In the genomic region with DNA sequence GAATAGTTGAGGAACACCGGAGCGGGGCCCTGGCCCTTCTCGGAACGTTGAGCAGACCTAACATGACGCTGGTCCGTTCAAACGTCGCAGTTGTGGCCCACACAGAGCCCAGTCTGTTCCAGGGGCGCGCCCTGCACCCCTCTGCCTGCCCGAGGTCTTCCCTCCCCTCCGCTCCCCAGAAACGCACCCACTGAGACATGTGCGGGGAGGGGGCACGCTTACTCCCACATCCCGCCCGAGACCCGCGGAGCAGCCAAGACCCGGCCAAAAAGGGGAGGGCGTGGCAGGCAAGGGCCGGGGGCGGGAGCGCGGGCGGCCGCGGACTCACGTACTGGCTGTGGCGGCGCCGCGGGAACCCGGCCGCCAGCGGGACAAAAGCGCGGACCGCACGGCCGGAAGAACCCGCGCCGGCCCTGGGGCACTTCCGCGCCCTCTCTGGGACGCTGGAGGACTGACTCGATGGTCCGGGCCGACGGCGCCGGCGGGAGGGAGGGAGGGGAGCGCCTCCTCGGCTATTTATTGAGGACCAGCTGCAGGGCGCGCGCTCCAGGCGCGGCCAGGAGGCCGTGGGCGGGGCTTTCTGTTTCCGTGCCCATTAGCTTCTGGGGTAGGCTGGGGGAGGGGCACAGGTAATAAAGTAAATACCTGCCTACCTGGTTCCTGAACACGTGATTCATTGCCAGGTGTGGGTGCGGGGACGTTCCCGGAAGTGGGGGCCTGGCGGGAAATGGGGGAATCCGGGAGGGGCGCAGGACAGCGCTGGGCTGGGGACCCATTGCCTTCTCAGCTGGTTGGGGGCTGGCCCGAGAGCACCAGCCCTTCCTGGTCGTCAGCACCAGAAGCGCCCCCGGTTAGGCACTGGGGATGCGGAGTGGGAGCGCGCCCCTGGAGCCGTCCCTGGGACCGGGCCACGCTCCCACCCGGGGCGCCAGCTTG, we compare ENCODE assay signal across 1 cellular context.
TF ChIP-seq lines count a peak whose summit lies in the region.

A gene (minus strand): TSS at position 390 of the 936 bp plus-strand sequence. CDS start 57 bp downstream, at position 333.

TF ChIP-seq in HEK293, 187 proteins besides CTCF, POLR2A, EP300 and RAD21 (continued from another document and continues in another):
- TF ChIP-seq, protein P1, sequence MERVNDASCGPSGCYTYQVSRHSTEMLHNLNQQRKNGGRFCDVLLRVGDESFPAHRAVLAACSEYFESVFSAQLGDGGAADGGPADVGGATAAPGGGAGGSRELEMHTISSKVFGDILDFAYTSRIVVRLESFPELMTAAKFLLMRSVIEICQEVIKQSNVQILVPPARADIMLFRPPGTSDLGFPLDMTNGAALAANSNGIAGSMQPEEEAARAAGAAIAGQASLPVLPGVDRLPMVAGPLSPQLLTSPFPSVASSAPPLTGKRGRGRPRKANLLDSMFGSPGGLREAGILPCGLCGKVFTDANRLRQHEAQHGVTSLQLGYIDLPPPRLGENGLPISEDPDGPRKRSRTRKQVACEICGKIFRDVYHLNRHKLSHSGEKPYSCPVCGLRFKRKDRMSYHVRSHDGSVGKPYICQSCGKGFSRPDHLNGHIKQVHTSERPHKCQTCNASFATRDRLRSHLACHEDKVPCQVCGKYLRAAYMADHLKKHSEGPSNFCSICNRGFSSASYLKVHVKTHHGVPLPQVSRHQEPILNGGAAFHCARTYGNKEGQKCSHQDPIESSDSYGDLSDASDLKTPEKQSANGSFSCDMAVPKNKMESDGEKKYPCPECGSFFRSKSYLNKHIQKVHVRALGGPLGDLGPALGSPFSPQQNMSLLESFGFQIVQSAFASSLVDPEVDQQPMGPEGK (tag by site-specific recombination; IDR thresholded peaks at IDR 0.05) = peak; percentile 93
- TF ChIP-seq MEIS1 (CRISPR knock-in tag; IDR thresholded peaks at IDR 0.05; ENCODE audit: borderline replicate concordance) (no peak), ZEB2 (tag by site-specific recombination; IDR thresholded peaks at IDR 0.05) (peak; percentile 99), GLIS2 (tag by site-specific recombination; IDR thresholded peaks at IDR 0.05) (peak; percentile 76), ZBTB48 (tag by site-specific recombination; IDR thresholded peaks at IDR 0.05) (peak; percentile 78), ZNF24 (tag by site-specific recombination; IDR thresholded peaks at IDR 0.05) (no peak), ZNF707 (tag by site-specific recombination; IDR thresholded peaks at IDR 0.05) (no peak), REPIN1 (tag by site-specific recombination; IDR thresholded peaks at IDR 0.05; ENCODE audit: low read depth) (no peak), ZNF548 (tag by site-specific recombination; IDR thresholded peaks at IDR 0.05) (no peak), HOXD13 (CRISPR knock-in tag; IDR thresholded peaks at IDR 0.05; ENCODE audit: borderline replicate concordance) (no peak), ZNF248 (tag by site-specific recombination; IDR thresholded peaks at IDR 0.05) (no peak), MYNN (tag by site-specific recombination; IDR thresholded peaks at IDR 0.05; ENCODE audit: borderline replicate concordance) (no peak), ZNF391 (tag by site-specific recombination; IDR thresholded peaks at IDR 0.05; ENCODE audit: borderline replicate concordance, low read depth) (no peak), HOXC10 (CRISPR knock-in tag; IDR thresholded peaks at IDR 0.05) (no peak), ZNF335 (tag by site-specific recombination; conservative IDR thresholded peaks at IDR 0.05) (peak; percentile 90), ZNF777 (tag by site-specific recombination; IDR thresholded peaks at IDR 0.05; ENCODE audit: borderline replicate concordance) (no peak), GLIS1 (tag by site-specific recombination; IDR thresholded peaks at IDR 0.05) (peak; percentile 4; the same call in 1 of the 2 replicates), ZNF16 (tag by site-specific recombination; IDR thresholded peaks at IDR 0.05; ENCODE audit: low read depth) (no peak), KLF9 (tag by site-specific recombination; IDR thresholded peaks at IDR 0.05; ENCODE audit: low read depth) (peak; percentile 96), ZNF555 (tag by site-specific recombination; conservative IDR thresholded peaks at IDR 0.05) (no peak), ZNF521 (tag by site-specific recombination; IDR thresholded peaks at IDR 0.05) (no peak), ZXDB (tag by site-specific recombination; IDR thresholded peaks at IDR 0.05) (peak; percentile 63), ZNF561 (tag by site-specific recombination; IDR thresholded peaks at IDR 0.05; ENCODE audit: borderline replicate concordance) (peak; percentile 17; the same call in 1 of the 2 replicates), ZNF324 (tag by site-specific recombination; IDR thresholded peaks at IDR 0.05) (peak; percentile 27; the same call in 1 of the 2 replicates), OSR2 (tag by site-specific recombination; IDR thresholded peaks at IDR 0.05) (peak; percentile 47; the same call in 1 of the 2 replicates), KLF8 (tag by site-specific recombination; IDR thresholded peaks at IDR 0.05) (peak; percentile 82), ZFP3 (tag by site-specific recombination; IDR thresholded peaks at IDR 0.05; ENCODE audit: low read depth) (no peak), ZNF223 (tag by site-specific recombination; IDR thresholded peaks at IDR 0.05) (no peak), ZNF677 (tag by site-specific recombination; IDR thresholded peaks at IDR 0.05) (no peak), ZNF560 (tag by site-specific recombination; IDR thresholded peaks at IDR 0.05; ENCODE audit: borderline replicate concordance) (peak; percentile 13; the same call in 1 of the 2 replicates), ZNF629 (tag by site-specific recombination; IDR thresholded peaks at IDR 0.05) (peak; percentile 18; the same call in 1 of the 2 replicates), ZNF747 (tag by site-specific recombination; IDR thresholded peaks at IDR 0.05) (no peak), ZNF48 (tag by site-specific recombination; IDR thresholded peaks at IDR 0.05) (no peak)
- TF ChIP-seq, protein P2, sequence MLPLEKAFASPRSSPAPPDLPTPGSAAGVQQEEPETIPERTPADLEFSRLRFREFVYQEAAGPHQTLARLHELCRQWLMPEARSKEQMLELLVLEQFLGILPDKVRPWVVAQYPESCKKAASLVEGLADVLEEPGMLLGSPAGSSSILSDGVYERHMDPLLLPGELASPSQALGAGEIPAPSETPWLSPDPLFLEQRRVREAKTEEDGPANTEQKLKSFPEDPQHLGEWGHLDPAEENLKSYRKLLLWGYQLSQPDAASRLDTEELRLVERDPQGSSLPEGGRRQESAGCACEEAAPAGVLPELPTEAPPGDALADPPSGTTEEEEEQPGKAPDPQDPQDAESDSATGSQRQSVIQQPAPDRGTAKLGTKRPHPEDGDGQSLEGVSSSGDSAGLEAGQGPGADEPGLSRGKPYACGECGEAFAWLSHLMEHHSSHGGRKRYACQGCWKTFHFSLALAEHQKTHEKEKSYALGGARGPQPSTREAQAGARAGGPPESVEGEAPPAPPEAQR (tag by site-specific recombination; IDR thresholded peaks at IDR 0.05) = no peak
- TF ChIP-seq, protein P3, sequence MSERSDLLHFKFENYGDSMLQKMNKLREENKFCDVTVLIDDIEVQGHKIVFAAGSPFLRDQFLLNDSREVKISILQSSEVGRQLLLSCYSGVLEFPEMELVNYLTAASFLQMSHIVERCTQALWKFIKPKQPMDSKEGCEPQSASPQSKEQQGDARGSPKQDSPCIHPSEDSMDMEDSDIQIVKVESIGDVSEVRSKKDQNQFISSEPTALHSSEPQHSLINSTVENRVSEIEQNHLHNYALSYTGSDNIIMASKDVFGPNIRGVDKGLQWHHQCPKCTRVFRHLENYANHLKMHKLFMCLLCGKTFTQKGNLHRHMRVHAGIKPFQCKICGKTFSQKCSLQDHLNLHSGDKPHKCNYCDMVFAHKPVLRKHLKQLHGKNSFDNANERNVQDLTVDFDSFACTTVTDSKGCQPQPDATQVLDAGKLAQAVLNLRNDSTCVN (tag by site-specific recombination; optimal IDR thresholded peaks at IDR 0.05) = peak; percentile 90
- TF ChIP-seq, protein P4, sequence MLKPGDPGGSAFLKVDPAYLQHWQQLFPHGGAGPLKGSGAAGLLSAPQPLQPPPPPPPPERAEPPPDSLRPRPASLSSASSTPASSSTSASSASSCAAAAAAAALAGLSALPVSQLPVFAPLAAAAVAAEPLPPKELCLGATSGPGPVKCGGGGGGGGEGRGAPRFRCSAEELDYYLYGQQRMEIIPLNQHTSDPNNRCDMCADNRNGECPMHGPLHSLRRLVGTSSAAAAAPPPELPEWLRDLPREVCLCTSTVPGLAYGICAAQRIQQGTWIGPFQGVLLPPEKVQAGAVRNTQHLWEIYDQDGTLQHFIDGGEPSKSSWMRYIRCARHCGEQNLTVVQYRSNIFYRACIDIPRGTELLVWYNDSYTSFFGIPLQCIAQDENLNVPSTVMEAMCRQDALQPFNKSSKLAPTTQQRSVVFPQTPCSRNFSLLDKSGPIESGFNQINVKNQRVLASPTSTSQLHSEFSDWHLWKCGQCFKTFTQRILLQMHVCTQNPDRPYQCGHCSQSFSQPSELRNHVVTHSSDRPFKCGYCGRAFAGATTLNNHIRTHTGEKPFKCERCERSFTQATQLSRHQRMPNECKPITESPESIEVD (tag by site-specific recombination; IDR thresholded peaks at IDR 0.05) = no peak
- TF ChIP-seq, protein P5, sequence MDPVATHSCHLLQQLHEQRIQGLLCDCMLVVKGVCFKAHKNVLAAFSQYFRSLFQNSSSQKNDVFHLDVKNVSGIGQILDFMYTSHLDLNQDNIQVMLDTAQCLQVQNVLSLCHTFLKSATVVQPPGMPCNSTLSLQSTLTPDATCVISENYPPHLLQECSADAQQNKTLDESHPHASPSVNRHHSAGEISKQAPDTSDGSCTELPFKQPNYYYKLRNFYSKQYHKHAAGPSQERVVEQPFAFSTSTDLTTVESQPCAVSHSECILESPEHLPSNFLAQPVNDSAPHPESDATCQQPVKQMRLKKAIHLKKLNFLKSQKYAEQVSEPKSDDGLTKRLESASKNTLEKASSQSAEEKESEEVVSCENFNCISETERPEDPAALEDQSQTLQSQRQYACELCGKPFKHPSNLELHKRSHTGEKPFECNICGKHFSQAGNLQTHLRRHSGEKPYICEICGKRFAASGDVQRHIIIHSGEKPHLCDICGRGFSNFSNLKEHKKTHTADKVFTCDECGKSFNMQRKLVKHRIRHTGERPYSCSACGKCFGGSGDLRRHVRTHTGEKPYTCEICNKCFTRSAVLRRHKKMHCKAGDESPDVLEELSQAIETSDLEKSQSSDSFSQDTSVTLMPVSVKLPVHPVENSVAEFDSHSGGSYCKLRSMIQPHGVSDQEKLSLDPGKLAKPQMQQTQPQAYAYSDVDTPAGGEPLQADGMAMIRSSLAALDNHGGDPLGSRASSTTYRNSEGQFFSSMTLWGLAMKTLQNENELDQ (tag by site-specific recombination; IDR thresholded peaks at IDR 0.05; ENCODE audit: low read depth) = no peak
- TF ChIP-seq, protein P6, sequence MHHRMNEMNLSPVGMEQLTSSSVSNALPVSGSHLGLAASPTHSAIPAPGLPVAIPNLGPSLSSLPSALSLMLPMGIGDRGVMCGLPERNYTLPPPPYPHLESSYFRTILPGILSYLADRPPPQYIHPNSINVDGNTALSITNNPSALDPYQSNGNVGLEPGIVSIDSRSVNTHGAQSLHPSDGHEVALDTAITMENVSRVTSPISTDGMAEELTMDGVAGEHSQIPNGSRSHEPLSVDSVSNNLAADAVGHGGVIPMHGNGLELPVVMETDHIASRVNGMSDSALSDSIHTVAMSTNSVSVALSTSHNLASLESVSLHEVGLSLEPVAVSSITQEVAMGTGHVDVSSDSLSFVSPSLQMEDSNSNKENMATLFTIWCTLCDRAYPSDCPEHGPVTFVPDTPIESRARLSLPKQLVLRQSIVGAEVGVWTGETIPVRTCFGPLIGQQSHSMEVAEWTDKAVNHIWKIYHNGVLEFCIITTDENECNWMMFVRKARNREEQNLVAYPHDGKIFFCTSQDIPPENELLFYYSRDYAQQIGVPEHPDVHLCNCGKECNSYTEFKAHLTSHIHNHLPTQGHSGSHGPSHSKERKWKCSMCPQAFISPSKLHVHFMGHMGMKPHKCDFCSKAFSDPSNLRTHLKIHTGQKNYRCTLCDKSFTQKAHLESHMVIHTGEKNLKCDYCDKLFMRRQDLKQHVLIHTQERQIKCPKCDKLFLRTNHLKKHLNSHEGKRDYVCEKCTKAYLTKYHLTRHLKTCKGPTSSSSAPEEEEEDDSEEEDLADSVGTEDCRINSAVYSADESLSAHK (tag by site-specific recombination; IDR thresholded peaks at IDR 0.05) = no peak
- TF ChIP-seq, protein P7, sequence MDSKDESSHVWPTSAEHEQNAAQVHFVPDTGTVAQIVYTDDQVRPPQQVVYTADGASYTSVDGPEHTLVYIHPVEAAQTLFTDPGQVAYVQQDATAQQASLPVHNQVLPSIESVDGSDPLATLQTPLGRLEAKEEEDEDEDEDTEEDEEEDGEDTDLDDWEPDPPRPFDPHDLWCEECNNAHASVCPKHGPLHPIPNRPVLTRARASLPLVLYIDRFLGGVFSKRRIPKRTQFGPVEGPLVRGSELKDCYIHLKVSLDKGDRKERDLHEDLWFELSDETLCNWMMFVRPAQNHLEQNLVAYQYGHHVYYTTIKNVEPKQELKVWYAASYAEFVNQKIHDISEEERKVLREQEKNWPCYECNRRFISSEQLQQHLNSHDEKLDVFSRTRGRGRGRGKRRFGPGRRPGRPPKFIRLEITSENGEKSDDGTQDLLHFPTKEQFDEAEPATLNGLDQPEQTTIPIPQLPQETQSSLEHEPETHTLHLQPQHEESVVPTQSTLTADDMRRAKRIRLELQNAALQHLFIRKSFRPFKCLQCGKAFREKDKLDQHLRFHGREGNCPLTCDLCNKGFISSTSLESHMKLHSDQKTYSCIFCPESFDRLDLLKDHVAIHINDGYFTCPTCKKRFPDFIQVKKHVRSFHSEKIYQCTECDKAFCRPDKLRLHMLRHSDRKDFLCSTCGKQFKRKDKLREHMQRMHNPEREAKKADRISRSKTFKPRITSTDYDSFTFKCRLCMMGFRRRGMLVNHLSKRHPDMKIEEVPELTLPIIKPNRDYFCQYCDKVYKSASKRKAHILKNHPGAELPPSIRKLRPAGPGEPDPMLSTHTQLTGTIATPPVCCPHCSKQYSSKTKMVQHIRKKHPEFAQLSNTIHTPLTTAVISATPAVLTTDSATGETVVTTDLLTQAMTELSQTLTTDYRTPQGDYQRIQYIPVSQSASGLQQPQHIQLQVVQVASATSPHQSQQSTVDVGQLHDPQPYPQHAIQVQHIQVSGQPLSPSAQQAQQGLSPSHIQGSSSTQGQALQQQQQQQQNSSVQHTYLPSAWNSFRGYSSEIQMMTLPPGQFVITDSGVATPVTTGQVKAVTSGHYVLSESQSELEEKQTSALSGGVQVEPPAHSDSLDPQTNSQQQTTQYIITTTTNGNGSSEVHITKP (tag by site-specific recombination; IDR thresholded peaks at IDR 0.05) = peak; percentile 88
- TF ChIP-seq, protein P8, sequence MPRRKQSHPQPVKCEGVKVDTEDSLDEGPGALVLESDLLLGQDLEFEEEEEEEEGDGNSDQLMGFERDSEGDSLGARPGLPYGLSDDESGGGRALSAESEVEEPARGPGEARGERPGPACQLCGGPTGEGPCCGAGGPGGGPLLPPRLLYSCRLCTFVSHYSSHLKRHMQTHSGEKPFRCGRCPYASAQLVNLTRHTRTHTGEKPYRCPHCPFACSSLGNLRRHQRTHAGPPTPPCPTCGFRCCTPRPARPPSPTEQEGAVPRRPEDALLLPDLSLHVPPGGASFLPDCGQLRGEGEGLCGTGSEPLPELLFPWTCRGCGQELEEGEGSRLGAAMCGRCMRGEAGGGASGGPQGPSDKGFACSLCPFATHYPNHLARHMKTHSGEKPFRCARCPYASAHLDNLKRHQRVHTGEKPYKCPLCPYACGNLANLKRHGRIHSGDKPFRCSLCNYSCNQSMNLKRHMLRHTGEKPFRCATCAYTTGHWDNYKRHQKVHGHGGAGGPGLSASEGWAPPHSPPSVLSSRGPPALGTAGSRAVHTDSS (tag by site-specific recombination; IDR thresholded peaks at IDR 0.05) = no peak
